Comparison of ENCODE assay signal across 1 cellular context in the genomic region with DNA sequence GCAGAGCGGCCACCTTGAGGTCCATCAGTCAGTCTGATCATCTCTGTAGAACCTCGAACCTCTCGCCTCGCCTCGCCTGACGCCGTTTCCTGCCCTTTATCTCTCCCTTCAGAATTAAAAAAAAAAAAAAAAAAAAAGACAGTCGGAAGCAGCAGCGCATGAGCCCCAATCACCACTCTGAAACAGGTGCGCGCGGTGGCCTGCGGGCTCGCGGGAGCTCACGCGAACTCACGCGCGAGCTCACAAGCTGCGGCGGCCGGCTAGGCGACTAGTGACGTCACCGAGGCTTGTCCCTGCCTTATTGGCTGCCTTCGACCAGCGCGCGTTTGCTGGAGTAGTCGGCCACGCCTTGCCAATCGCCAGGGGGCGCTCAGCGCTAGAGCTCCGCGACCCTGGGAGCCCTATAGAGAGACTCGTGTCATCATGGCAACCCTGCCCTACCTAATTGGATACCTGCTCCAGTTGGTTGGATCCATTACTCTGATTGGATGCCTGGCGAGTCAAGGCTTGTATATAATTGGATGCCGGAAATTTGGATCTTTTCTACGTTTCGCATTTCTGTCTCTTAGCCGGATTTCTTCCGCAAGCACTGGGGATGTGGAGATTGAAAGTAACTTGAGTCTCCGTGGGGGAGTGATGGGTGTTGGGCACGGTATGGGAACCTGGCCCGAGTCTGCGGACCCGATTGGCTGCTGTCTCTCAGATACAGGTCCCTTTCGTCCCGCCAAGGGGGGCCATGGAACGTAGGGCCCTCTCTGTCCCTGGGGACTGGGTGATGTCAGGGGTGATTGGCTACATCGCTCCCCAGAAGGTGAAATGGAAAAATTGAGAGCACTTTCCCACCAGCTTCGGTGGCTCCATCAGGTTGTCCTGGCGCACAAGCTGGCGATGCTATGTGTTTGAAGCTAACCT.
TF ChIP-seq lines count a peak whose summit lies in the region.

No MANE protein-coding gene starts in this region.

TF ChIP-seq in K562, 482 proteins besides CTCF, POLR2A, EP300 and RAD21 (continued from another document and continues in another):
- TF ChIP-seq, protein P1, sequence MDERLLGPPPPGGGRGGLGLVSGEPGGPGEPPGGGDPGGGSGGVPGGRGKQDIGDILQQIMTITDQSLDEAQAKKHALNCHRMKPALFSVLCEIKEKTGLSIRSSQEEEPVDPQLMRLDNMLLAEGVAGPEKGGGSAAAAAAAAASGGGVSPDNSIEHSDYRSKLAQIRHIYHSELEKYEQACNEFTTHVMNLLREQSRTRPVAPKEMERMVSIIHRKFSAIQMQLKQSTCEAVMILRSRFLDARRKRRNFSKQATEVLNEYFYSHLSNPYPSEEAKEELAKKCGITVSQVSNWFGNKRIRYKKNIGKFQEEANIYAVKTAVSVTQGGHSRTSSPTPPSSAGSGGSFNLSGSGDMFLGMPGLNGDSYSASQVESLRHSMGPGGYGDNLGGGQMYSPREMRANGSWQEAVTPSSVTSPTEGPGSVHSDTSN (CRISPR knock-in tag; IDR thresholded peaks at IDR 0.05; ENCODE audit: low read depth), result no peak
- TF ChIP-seq, protein P1 (tag; conservative IDR thresholded peaks at IDR 0.05; ENCODE audit: low read depth), result no peak
- peak; percentile 68 for TF ChIP-seq SP1 (CRISPR knock-in tag; IDR thresholded peaks at IDR 0.05)
- TF ChIP-seq CBX5 (IDR thresholded peaks at IDR 0.05; ENCODE audit: borderline replicate concordance, low read depth), result no peak
- no peak for TF ChIP-seq ZNF253 (CRISPR knock-in tag; conservative IDR thresholded peaks at IDR 0.05)
- peak; percentile 78 to 81 for TF ChIP-seq NRF1 (conservative IDR thresholded peaks at IDR 0.05 in 1 of 2, IDR thresholded peaks at IDR 0.05 in 1 of 2)
- TF ChIP-seq SP2 (IDR thresholded peaks at IDR 0.05; ENCODE audit: extremely low read depth, low read depth, low read length, poor library complexity, severe bottlenecking), result no peak
- TF ChIP-seq DDX20 (tag; IDR thresholded peaks at IDR 0.05; ENCODE audit: low read depth), result no peak
- peak; percentile 87 for TF ChIP-seq RBM25 (IDR thresholded peaks at IDR 0.05; ENCODE audit: low read depth, low read length, severe bottlenecking)
- no peak for TF ChIP-seq ZSCAN29 (IDR thresholded peaks at IDR 0.05)
- peak in 1 of 3 experiments; percentile 38 for TF ChIP-seq YY1 (IDR thresholded peaks at IDR 0.05; ENCODE audit: borderline replicate concordance in 1 of 3, control insufficient read depth in 1 of 3, extremely low read depth in 1 of 3, insufficient read depth in 3 of 3, insufficient read length in 1 of 3, insufficient replicate concordance in 2 of 3, low read depth in 1 of 3, low read length in 2 of 3)
- peak; percentile 71; the same call in 1 of the 2 replicates for TF ChIP-seq ATF1 (CRISPR knock-in tag; IDR thresholded peaks at IDR 0.05)
- peak; percentile 99 for TF ChIP-seq ATF1 (tag; IDR thresholded peaks at IDR 0.05)
- TF ChIP-seq, protein P2, sequence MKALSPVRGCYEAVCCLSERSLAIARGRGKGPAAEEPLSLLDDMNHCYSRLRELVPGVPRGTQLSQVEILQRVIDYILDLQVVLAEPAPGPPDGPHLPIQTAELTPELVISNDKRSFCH (CRISPR knock-in tag; IDR thresholded peaks at IDR 0.05), result no peak
- TF ChIP-seq, protein P2 (tag; IDR thresholded peaks at IDR 0.05), result 0 out of 2 replicates have a peak, but pooled peaks have one; percentile 27
- no peak for TF ChIP-seq ZNF561 (CRISPR knock-in tag; conservative IDR thresholded peaks at IDR 0.05)
- TF ChIP-seq RBM34 (IDR thresholded peaks at IDR 0.05; ENCODE audit: borderline replicate concordance, insufficient read depth, low read length), result no peak
- TF ChIP-seq, protein P3, sequence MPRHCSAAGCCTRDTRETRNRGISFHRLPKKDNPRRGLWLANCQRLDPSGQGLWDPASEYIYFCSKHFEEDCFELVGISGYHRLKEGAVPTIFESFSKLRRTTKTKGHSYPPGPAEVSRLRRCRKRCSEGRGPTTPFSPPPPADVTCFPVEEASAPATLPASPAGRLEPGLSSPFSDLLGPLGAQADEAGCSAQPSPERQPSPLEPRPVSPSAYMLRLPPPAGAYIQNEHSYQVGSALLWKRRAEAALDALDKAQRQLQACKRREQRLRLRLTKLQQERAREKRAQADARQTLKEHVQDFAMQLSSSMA (CRISPR knock-in tag; IDR thresholded peaks at IDR 0.05), result no peak
- TF ChIP-seq, protein P4, sequence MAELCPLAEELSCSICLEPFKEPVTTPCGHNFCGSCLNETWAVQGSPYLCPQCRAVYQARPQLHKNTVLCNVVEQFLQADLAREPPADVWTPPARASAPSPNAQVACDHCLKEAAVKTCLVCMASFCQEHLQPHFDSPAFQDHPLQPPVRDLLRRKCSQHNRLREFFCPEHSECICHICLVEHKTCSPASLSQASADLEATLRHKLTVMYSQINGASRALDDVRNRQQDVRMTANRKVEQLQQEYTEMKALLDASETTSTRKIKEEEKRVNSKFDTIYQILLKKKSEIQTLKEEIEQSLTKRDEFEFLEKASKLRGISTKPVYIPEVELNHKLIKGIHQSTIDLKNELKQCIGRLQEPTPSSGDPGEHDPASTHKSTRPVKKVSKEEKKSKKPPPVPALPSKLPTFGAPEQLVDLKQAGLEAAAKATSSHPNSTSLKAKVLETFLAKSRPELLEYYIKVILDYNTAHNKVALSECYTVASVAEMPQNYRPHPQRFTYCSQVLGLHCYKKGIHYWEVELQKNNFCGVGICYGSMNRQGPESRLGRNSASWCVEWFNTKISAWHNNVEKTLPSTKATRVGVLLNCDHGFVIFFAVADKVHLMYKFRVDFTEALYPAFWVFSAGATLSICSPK (IDR thresholded peaks at IDR 0.05; ENCODE audit: borderline replicate concordance), result no peak
- TF ChIP-seq NELFE (IDR thresholded peaks at IDR 0.05; ENCODE audit: insufficient read depth, insufficient read length), result no peak
- TF ChIP-seq L3MBTL2 (IDR thresholded peaks at IDR 0.05), result peak; percentile 73
- TF ChIP-seq LEF1 (IDR thresholded peaks at IDR 0.05), result no peak
- TF ChIP-seq, protein P5, sequence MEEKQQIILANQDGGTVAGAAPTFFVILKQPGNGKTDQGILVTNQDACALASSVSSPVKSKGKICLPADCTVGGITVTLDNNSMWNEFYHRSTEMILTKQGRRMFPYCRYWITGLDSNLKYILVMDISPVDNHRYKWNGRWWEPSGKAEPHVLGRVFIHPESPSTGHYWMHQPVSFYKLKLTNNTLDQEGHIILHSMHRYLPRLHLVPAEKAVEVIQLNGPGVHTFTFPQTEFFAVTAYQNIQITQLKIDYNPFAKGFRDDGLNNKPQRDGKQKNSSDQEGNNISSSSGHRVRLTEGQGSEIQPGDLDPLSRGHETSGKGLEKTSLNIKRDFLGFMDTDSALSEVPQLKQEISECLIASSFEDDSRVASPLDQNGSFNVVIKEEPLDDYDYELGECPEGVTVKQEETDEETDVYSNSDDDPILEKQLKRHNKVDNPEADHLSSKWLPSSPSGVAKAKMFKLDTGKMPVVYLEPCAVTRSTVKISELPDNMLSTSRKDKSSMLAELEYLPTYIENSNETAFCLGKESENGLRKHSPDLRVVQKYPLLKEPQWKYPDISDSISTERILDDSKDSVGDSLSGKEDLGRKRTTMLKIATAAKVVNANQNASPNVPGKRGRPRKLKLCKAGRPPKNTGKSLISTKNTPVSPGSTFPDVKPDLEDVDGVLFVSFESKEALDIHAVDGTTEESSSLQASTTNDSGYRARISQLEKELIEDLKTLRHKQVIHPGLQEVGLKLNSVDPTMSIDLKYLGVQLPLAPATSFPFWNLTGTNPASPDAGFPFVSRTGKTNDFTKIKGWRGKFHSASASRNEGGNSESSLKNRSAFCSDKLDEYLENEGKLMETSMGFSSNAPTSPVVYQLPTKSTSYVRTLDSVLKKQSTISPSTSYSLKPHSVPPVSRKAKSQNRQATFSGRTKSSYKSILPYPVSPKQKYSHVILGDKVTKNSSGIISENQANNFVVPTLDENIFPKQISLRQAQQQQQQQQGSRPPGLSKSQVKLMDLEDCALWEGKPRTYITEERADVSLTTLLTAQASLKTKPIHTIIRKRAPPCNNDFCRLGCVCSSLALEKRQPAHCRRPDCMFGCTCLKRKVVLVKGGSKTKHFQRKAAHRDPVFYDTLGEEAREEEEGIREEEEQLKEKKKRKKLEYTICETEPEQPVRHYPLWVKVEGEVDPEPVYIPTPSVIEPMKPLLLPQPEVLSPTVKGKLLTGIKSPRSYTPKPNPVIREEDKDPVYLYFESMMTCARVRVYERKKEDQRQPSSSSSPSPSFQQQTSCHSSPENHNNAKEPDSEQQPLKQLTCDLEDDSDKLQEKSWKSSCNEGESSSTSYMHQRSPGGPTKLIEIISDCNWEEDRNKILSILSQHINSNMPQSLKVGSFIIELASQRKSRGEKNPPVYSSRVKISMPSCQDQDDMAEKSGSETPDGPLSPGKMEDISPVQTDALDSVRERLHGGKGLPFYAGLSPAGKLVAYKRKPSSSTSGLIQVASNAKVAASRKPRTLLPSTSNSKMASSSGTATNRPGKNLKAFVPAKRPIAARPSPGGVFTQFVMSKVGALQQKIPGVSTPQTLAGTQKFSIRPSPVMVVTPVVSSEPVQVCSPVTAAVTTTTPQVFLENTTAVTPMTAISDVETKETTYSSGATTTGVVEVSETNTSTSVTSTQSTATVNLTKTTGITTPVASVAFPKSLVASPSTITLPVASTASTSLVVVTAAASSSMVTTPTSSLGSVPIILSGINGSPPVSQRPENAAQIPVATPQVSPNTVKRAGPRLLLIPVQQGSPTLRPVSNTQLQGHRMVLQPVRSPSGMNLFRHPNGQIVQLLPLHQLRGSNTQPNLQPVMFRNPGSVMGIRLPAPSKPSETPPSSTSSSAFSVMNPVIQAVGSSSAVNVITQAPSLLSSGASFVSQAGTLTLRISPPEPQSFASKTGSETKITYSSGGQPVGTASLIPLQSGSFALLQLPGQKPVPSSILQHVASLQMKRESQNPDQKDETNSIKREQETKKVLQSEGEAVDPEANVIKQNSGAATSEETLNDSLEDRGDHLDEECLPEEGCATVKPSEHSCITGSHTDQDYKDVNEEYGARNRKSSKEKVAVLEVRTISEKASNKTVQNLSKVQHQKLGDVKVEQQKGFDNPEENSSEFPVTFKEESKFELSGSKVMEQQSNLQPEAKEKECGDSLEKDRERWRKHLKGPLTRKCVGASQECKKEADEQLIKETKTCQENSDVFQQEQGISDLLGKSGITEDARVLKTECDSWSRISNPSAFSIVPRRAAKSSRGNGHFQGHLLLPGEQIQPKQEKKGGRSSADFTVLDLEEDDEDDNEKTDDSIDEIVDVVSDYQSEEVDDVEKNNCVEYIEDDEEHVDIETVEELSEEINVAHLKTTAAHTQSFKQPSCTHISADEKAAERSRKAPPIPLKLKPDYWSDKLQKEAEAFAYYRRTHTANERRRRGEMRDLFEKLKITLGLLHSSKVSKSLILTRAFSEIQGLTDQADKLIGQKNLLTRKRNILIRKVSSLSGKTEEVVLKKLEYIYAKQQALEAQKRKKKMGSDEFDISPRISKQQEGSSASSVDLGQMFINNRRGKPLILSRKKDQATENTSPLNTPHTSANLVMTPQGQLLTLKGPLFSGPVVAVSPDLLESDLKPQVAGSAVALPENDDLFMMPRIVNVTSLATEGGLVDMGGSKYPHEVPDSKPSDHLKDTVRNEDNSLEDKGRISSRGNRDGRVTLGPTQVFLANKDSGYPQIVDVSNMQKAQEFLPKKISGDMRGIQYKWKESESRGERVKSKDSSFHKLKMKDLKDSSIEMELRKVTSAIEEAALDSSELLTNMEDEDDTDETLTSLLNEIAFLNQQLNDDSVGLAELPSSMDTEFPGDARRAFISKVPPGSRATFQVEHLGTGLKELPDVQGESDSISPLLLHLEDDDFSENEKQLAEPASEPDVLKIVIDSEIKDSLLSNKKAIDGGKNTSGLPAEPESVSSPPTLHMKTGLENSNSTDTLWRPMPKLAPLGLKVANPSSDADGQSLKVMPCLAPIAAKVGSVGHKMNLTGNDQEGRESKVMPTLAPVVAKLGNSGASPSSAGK (IDR thresholded peaks at IDR 0.05), result peak; percentile 67
- peak; percentile 89 for TF ChIP-seq CC2D1A (IDR thresholded peaks at IDR 0.05)
- peak; percentile 100 for TF ChIP-seq KDM2B (CRISPR knock-in tag; IDR thresholded peaks at IDR 0.05)
- peak; percentile 91 for TF ChIP-seq KHSRP (IDR thresholded peaks at IDR 0.05)
- TF ChIP-seq, protein P6, sequence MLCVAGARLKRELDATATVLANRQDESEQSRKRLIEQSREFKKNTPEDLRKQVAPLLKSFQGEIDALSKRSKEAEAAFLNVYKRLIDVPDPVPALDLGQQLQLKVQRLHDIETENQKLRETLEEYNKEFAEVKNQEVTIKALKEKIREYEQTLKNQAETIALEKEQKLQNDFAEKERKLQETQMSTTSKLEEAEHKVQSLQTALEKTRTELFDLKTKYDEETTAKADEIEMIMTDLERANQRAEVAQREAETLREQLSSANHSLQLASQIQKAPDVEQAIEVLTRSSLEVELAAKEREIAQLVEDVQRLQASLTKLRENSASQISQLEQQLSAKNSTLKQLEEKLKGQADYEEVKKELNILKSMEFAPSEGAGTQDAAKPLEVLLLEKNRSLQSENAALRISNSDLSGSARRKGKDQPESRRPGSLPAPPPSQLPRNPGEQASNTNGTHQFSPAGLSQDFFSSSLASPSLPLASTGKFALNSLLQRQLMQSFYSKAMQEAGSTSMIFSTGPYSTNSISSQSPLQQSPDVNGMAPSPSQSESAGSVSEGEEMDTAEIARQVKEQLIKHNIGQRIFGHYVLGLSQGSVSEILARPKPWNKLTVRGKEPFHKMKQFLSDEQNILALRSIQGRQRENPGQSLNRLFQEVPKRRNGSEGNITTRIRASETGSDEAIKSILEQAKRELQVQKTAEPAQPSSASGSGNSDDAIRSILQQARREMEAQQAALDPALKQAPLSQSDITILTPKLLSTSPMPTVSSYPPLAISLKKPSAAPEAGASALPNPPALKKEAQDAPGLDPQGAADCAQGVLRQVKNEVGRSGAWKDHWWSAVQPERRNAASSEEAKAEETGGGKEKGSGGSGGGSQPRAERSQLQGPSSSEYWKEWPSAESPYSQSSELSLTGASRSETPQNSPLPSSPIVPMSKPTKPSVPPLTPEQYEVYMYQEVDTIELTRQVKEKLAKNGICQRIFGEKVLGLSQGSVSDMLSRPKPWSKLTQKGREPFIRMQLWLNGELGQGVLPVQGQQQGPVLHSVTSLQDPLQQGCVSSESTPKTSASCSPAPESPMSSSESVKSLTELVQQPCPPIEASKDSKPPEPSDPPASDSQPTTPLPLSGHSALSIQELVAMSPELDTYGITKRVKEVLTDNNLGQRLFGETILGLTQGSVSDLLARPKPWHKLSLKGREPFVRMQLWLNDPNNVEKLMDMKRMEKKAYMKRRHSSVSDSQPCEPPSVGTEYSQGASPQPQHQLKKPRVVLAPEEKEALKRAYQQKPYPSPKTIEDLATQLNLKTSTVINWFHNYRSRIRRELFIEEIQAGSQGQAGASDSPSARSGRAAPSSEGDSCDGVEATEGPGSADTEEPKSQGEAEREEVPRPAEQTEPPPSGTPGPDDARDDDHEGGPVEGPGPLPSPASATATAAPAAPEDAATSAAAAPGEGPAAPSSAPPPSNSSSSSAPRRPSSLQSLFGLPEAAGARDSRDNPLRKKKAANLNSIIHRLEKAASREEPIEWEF (CRISPR knock-in tag; IDR thresholded peaks at IDR 0.05), result no peak
- TF ChIP-seq, protein P7, sequence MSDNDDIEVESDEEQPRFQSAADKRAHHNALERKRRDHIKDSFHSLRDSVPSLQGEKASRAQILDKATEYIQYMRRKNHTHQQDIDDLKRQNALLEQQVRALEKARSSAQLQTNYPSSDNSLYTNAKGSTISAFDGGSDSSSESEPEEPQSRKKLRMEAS (CRISPR knock-in tag; IDR thresholded peaks at IDR 0.05), result peak; percentile 69
- no peak for TF ChIP-seq NFXL1 (CRISPR knock-in tag; IDR thresholded peaks at IDR 0.05)
